Comparison of ENCODE assay signal across 12 cellular contexts in genomic region chr13:95137096-95137495, GRCh38.
DNase-seq lines count a peak whose midpoint lies in the region; ATAC-seq, FAIRE-seq and TF ChIP-seq lines count a peak whose summit lies in the region.
"Had no signal": no experiment of that assay in that cellular context is flagged by ENCODE, and none has a peak within 500 bp of the region (broad histone marks: within the 10 kb centered on the region; RNA-seq: fewer than 3 reads in every experiment).

No MANE protein-coding gene starts in this region.

- intact Hi-C loops in esophagus muscularis mucosa (cut with DNase I), result no loop called here

- no peaks in the 10 kb centered on the region for H3K4me1 Mint-ChIP-seq in activated T-cell treated with anti-CD3 and anti-CD28 coated beads, Interleukin-2, amount 50 U/mL, for 4 hours (ENCODE audit: low read depth)

- no peak for TF ChIP-seq POLR2A in esophagus muscularis mucosa (IDR thresholded peaks at IDR 0.05; ENCODE audit: low read depth)
- TF ChIP-seq POLR2A in H54 (IDR thresholded peaks at IDR 0.05; ENCODE audit: low read depth, low read length), result no peak

- H3K27ac ChIP-seq in esophagus muscularis mucosa (replicated peaks in 1 of 4), result no peak overlapping the region

- peak; percentile 83 for ATAC-seq in GM21447 (IDR thresholded peaks at IDR 0.05; ENCODE audit: unreplicated experiment)
- peak; percentile 97 for ATAC-seq in HG03432 (IDR thresholded peaks at IDR 0.05; ENCODE audit: unreplicated experiment)
- no peak for ATAC-seq in activated T-cell treated with anti-CD3 and anti-CD28 coated beads, Interleukin-2, amount 50 U/mL, for 4 hours
- ATAC-seq: effector memory CD8-positive, alpha-beta T cell had no signal

- H3K27me3 Mint-ChIP-seq in activated T-cell treated with anti-CD3 and anti-CD28 coated beads, Interleukin-2, amount 50 U/mL, for 4 hours (ENCODE audit: low read depth), result no peaks in the 10 kb centered on the region
- H3K27me3 Mint-ChIP-seq: effector memory CD8-positive, alpha-beta T cell had no signal

- peak; percentile 47 for DNase-seq in GM13976 (ENCODE audit: low spot score)
- peak; percentile 45 for DNase-seq in esophagus muscularis mucosa (ENCODE audit: extremely low spot score)
- DNase-seq in NK-92 treated with Interleukin-12 subunit alpha and Interleukin-12 subunit beta, amount 100 ng/mL, for 24 hours (lab: John Stamatoyannopoulos, UW), result no peak
- DNase-seq in H7, result no peak
- DNase-seq in H54 (ENCODE audit: insufficient read length, low spot score), result no peak
- DNase-seq in activated T-cell treated with anti-CD3 and anti-CD28 coated beads, Interleukin-2, amount 50 U/mL, for 4 hours, result no peak
- DNase-seq: activated CD4-positive, alpha-beta T cell treated with anti-CD3 and anti-CD28 coated beads for 1 hour; effector memory CD8-positive, alpha-beta T cell; MM.1S had no signal

- H3K4me3 ChIP-seq in esophagus muscularis mucosa (no peak overlapping the region), H7 (ENCODE audit: insufficient read depth, low read depth, low read length) (no peak overlapping the region)

- no peaks in the 10 kb centered on the region for H3K4me1 ChIP-seq in esophagus muscularis mucosa

- no peaks in the 10 kb centered on the region for H3K9me3 ChIP-seq in esophagus muscularis mucosa

- TF ChIP-seq CTCF in GM13976 (IDR thresholded peaks at IDR 0.05; ENCODE audit: borderline replicate concordance, control extremely low read depth, extremely low read depth, insufficient read depth, missing control alignments) (no peak), esophagus muscularis mucosa (IDR thresholded peaks at IDR 0.05) (no peak)

- FAIRE-seq in H54 (lab: Jason Lieb, UNC), result no peak

- H3K9me3 Mint-ChIP-seq in activated T-cell treated with anti-CD3 and anti-CD28 coated beads, Interleukin-2, amount 50 U/mL, for 4 hours, result no peaks in the 10 kb centered on the region
- H3K9me3 Mint-ChIP-seq: effector memory CD8-positive, alpha-beta T cell; nephron had no signal

- H3K27me3 ChIP-seq in esophagus muscularis mucosa (no peaks in the 10 kb centered on the region), H7 (ENCODE audit: control insufficient read depth, insufficient read depth, low read length) (no peaks in the 10 kb centered on the region)

- no peak for TF ChIP-seq EP300 in esophagus muscularis mucosa (IDR thresholded peaks at IDR 0.05)

- in situ Hi-C loops in GM13976 (cut with MboI; ENCODE audit: low sequenced_read_pairs, unreplicated experiment), result no loop called here

- no peak overlapping the region for H3K4me3 Mint-ChIP-seq in activated T-cell treated with anti-CD3 and anti-CD28 coated beads, Interleukin-2, amount 50 U/mL, for 4 hours
- H3K4me3 Mint-ChIP-seq: effector memory CD8-positive, alpha-beta T cell; nephron had no signal

- 88% methylated on average over 3 of the region's 3 CpGs for WGBS in esophagus muscularis mucosa

- H3K36me3 Mint-ChIP-seq in activated T-cell treated with anti-CD3 and anti-CD28 coated beads, Interleukin-2, amount 50 U/mL, for 4 hours (ENCODE audit: insufficient read depth), result peaks cover 36% of the 10 kb centered on the region

- no peaks in the 10 kb centered on the region for H3K36me3 ChIP-seq in esophagus muscularis mucosa
- H3K36me3 ChIP-seq in H7 (replicated peaks; ENCODE audit: control insufficient read depth, insufficient read depth, low read length), result no peaks in the 10 kb centered on the region

Comparison
In these comparisons a context has a peak if more than half of its experiments do, and no peak if none do; other contexts are left out.
1. DNase-seq: peak in GM13976 (single experiment) and esophagus muscularis mucosa (single experiment); none in NK-92 treated with Interleukin-12 subunit alpha and Interleukin-12 subunit beta, amount 100 ng/mL, for 24 hours (single experiment), H7 (single experiment), H54 (single experiment) and activated T-cell treated with anti-CD3 and anti-CD28 coated beads, Interleukin-2, amount 50 U/mL, for 4 hours (single experiment).
2. ATAC-seq: peak in GM21447 (single experiment) and HG03432 (single experiment); none in activated T-cell treated with anti-CD3 and anti-CD28 coated beads, Interleukin-2, amount 50 U/mL, for 4 hours (0 of 2).